In the genomic region with DNA sequence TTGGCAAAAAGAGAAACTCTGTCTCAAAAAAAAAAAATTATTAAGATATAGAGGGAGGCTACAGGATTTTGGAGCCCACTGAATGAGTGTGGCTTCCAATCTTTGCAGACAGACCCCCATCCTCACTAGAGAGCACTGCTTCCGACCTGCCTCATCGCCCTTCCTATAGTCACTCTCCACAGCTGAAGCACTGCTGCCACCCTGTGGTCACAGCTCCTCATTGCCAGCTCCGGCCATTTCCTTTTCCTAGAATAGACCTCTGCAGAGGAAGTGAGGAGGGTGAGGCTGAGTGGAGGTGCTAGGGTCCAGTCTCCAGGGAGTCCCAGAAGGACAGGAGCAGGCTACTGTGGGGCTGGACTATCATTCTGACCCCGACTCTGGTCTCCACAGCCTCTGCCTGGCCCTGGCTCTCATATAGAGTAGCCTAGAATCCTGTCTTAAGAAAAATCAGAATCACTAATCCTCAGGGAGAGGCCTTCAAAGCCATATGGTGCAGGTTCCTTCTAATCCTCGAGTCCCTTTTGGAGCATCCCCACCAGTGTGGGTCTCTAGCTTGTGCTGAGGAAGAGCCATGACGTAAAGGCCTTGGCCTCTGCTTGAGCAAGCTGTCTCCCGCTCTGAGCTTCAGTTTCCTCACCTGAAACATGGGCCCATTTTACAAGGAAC, we compare ENCODE assay signal across 8 cellular contexts.
DNase-seq lines count a peak whose midpoint lies in the region; ATAC-seq lines count a peak whose summit lies in the region.

No MANE protein-coding gene starts in this region.

- ATAC-seq in GM19035 (IDR thresholded peaks at IDR 0.05; ENCODE audit: unreplicated experiment) (peak; percentile 88), HG03378 (IDR thresholded peaks at IDR 0.05; ENCODE audit: unreplicated experiment) (peak; percentile 85)
- ATAC-seq in activated CD4-positive, CD25-positive, alpha-beta regulatory T cell treated with anti-CD3 and anti-CD28 coated beads, Interleukin-2, amount 50 U/mL, for 24 hours, result peak; percentile 95 to 98

- DNase-seq in Ammon's horn (ENCODE audit: low spot score) (peak; percentile 93), NCI-H446 (lab: John Stamatoyannopoulos, UW) (peak; percentile 65 to 79), kidney tubule cell (ENCODE audit: low spot score) (peak; percentile 79)
- DNase-seq in central memory CD4-positive, alpha-beta T cell, result peak; percentile 67
- DNase-seq in stimulated activated CD4-positive, alpha-beta T cell treated with anti-CD3 and anti-CD28 coated beads, Interleukin-4, amount 100 ng/mL, for 4 hours, result peak; percentile 71 to 75

Comparison
In these comparisons a context has a peak if more than half of its experiments do, and no peak if none do; other contexts are left out.
1. Peak in every context shown above with its lines: DNase-seq and ATAC-seq.